Comparison of ENCODE assay signal across 23 cellular contexts in the genomic region with DNA sequence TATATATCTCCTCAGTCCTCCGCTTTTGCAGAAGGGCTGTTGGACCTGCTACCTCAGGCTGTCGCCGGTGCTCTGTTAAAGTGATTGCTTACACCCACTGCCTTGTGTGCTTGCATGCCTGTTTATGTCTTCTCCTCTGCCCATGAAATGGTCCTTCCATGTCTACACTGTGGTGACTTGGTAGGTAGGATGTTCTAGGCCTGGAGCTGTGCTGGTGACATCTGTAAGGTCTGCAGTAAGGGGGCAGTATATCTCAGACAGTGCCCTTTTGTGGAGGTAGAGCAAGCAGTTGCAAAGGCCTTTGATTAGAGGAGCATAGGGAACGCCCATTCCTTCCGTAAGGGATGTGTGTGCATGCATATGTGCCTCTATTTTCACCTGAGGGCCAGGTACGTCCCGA.
"Had no signal": no experiment of that assay in that cellular context is flagged by ENCODE, and none has a peak within 500 bp of the region (broad histone marks: within the 10 kb centered on the region; RNA-seq: fewer than 3 reads in every experiment).

No MANE protein-coding gene starts in this region.

- H3K27me3 Mint-ChIP-seq: activated B cell treated with CpG ODN at 0.5 μM for 24 hours; activated CD4-positive, alpha-beta memory T cell treated with anti-CD3 and anti-CD28 coated beads, Interleukin-2, amount 10 ng/mL, durations not matched to agents 7 days and 5 days; activated CD4-positive, alpha-beta T cell treated with anti-CD3 and anti-CD28 coated beads, Interleukin-2, amount 10 ng/mL, durations not matched to agents 7 days and 5 days; activated naive CD4-positive, alpha-beta T cell treated with anti-CD3 and anti-CD28 coated beads, Interleukin-2, amount 10 ng/mL, durations not matched to agents 7 days and 5 days; activated naive CD8-positive, alpha-beta T cell treated with anti-CD3 and anti-CD28 coated beads for 36 hours had no signal

- FAIRE-seq: colon had no signal

- H3K4me3 Mint-ChIP-seq: activated B cell treated with CpG ODN at 0.5 μM for 24 hours; activated CD4-positive, alpha-beta memory T cell treated with anti-CD3 and anti-CD28 coated beads, Interleukin-2, amount 10 ng/mL, durations not matched to agents 7 days and 5 days; activated CD4-positive, alpha-beta T cell treated with anti-CD3 and anti-CD28 coated beads, Interleukin-2, amount 10 ng/mL, durations not matched to agents 7 days and 5 days; activated naive CD4-positive, alpha-beta T cell treated with anti-CD3 and anti-CD28 coated beads, Interleukin-2, amount 10 ng/mL, durations not matched to agents 7 days and 5 days; activated naive CD8-positive, alpha-beta T cell treated with anti-CD3 and anti-CD28 coated beads for 36 hours had no signal

- H3K27ac Mint-ChIP-seq: activated B cell treated with CpG ODN at 0.5 μM for 24 hours; activated CD4-positive, alpha-beta memory T cell treated with anti-CD3 and anti-CD28 coated beads, Interleukin-2, amount 10 ng/mL, durations not matched to agents 7 days and 5 days; activated naive CD4-positive, alpha-beta T cell treated with anti-CD3 and anti-CD28 coated beads, Interleukin-2, amount 10 ng/mL, durations not matched to agents 7 days and 5 days; activated naive CD8-positive, alpha-beta T cell treated with anti-CD3 and anti-CD28 coated beads for 36 hours; activated T-helper 2 cell treated with anti-CD3 and anti-CD28 coated beads, Interferon-gamma antibody, Interleukin-2, Interleukin-4, amounts not matched to agents 10 μg/mL and 5 μg/mL and 100 μg/mL, durations not matched to agents 14 hours and 24 hours and 36 hours had no signal

- H3K27ac ChIP-seq: PC-9, SK-N-MC had no signal

- H3K9me3 Mint-ChIP-seq: activated B cell treated with CpG ODN at 0.5 μM for 24 hours; activated CD4-positive, alpha-beta memory T cell treated with anti-CD3 and anti-CD28 coated beads, Interleukin-2, amount 10 ng/mL, durations not matched to agents 7 days and 5 days; activated naive CD8-positive, alpha-beta T cell treated with anti-CD3 and anti-CD28 coated beads for 36 hours had no signal

- H3K4me2 ChIP-seq: PC-9 had no signal

- DNase-seq: activated B cell treated with CpG ODN at 0.5 μM for 24 hours; activated CD4-positive, alpha-beta memory T cell treated with anti-CD3 and anti-CD28 coated beads, Interleukin-2, amount 10 ng/mL, durations not matched to agents 7 days and 5 days; activated CD4-positive, alpha-beta T cell treated with anti-CD3 and anti-CD28 coated beads for 1 hour; activated CD4-positive, alpha-beta T cell treated with anti-CD3 and anti-CD28 coated beads, Interleukin-2, amount 10 ng/mL, durations not matched to agents 7 days and 5 days; activated gamma-delta T cell treated with Interleukin-2 at 50 U/mL for 16 hours; activated naive CD4-positive, alpha-beta T cell treated with anti-CD3 and anti-CD28 coated beads, Interleukin-2, amount 10 ng/mL, durations not matched to agents 7 days and 5 days; activated naive CD8-positive, alpha-beta T cell treated with anti-CD3 and anti-CD28 coated beads for 36 hours; activated T-cell treated with anti-CD3 and anti-CD28 coated beads for 4 hours; activated T-cell treated with anti-CD3 and anti-CD28 coated beads, Interleukin-2, amount 50 U/mL, for 48 hours; cerebellar nuclear complex; MM.1S; NCI-H1105; NCI-H1436; NCI-H187; NCI-H2081; NCI-H446; NCI-H524; PC-9; SHP77 treated with DMSO at 0.1 percent for 48 hours; T-helper 1 cell had no signal

- H3K4me3 ChIP-seq: PC-9, SK-N-MC had no signal

- H2AFZ ChIP-seq: PC-9 had no signal
